In genomic region chr17:73584987-73585386, GRCh38 we compare ENCODE assay signal across 17 cellular contexts. TPM values are rescaled to one million over a fixed set of nuclear protein-coding genes. Genes with fewer than 3 reads are reported as not detected.
DNase-seq lines count a peak whose midpoint lies in the region; ATAC-seq, FAIRE-seq and TF ChIP-seq lines count a peak whose summit lies in the region.
"Had no signal": no experiment of that assay in that cellular context is flagged by ENCODE, and none has a peak within 500 bp of the region (broad histone marks: within the 10 kb centered on the region; RNA-seq: fewer than 3 reads in every experiment).

No MANE protein-coding gene starts in this region.

- POLR2A ChIA-PET in activated CD8-positive, alpha-beta T cell treated with anti-CD3 and anti-CD28 coated beads for 36 hours (lab: Charles Lee): interaction anchor here (1.1 kb wide), 1 partner anchor 56 kb away, joined by 3 read pairs; no protein-coding TSS in a partner anchor
- POLR2A ChIA-PET in activated CD8-positive, alpha-beta T cell treated with anti-CD3 and anti-CD28 coated beads, Interleukin-2, amount 10 ng/mL, durations not matched to agents 7 days and 5 days (lab: Charles Lee): interaction anchor here (0.6 kb wide), 1 partner anchor 73 kb away, joined by 3 read pairs; no protein-coding TSS in a partner anchor
- POLR2A ChIA-PET in H1 (lab: Charles Lee; ENCODE audit: partially characterized antibody): interaction anchor here (0.9 to 1.0 kb wide), 2 partner anchors 44 to 66 kb away, joined by 3 read pairs; no protein-coding TSS in a partner anchor
- POLR2A ChIA-PET in CD4-positive, alpha-beta T cell (lab: Charles Lee): interaction anchor here (0.7 kb wide), 1 partner anchor 58 kb away, joined by 3 read pairs; no protein-coding TSS in a partner anchor

- FAIRE-seq in H1 (lab: Jason Lieb, UNC): no peak
- FAIRE-seq: A549, GM12878 had no signal

- no peak for TF ChIP-seq CTCF in activated CD8-positive, alpha-beta T cell treated with anti-CD3 and anti-CD28 coated beads for 36 hours (IDR thresholded peaks at IDR 0.05)
- no peak for TF ChIP-seq CTCF in H1 (IDR thresholded peaks at IDR 0.05; ENCODE audit: control extremely low read depth in 1 of 3, insufficient read depth in 1 of 3, low read depth in 1 of 3, low read length in 3 of 3)
- no peak for TF ChIP-seq CTCF in CD4-positive, alpha-beta T cell (IDR thresholded peaks at IDR 0.05)

- no peak overlapping the region for H3K14ac ChIP-seq in H1 (ENCODE audit: insufficient read length)

- H3K4me3 Mint-ChIP-seq in activated CD8-positive, alpha-beta T cell treated with anti-CD3 and anti-CD28 coated beads for 36 hours: no peak overlapping the region
- H3K4me3 Mint-ChIP-seq in activated CD8-positive, alpha-beta T cell treated with anti-CD3 and anti-CD28 coated beads, Interleukin-2, amount 10 ng/mL, durations not matched to agents 7 days and 5 days: no peak overlapping the region
- H3K4me3 Mint-ChIP-seq in CD4-positive, alpha-beta T cell: no peak overlapping the region
- H3K4me3 Mint-ChIP-seq: CD4-positive, alpha-beta memory T cell had no signal

- in situ Hi-C loops in HAP-1 (cut with MboI; ENCODE audit: low sequenced_read_pairs): no loop called here

- ATAC-seq in activated CD8-positive, alpha-beta T cell treated with anti-CD3 and anti-CD28 coated beads for 36 hours: peak; percentile 13
- ATAC-seq in activated CD8-positive, alpha-beta T cell treated with anti-CD3 and anti-CD28 coated beads, Interleukin-2, amount 10 ng/mL, durations not matched to agents 7 days and 5 days: no peak
- ATAC-seq in CD4-positive, alpha-beta T cell (ENCODE audit: poor library complexity): no peak

- no peak overlapping the region for H3K56ac ChIP-seq in H1 (replicated peaks; ENCODE audit: insufficient read length, low read depth, low read length)

- intact Hi-C loops in activated CD8-positive, alpha-beta T cell treated with anti-CD3 and anti-CD28 coated beads for 36 hours (cut with micrococcal nuclease): no loop called here
- intact Hi-C loops in CD4-positive, alpha-beta T cell (cut with DNase I, micrococcal nuclease): loop anchor here in 1 of 2 experiments (5.0 kb wide), 1 partner anchor 127 kb away; no protein-coding TSS in a partner anchor

- H2BK20ac ChIP-seq in H1 (ENCODE audit: low read length): no peak overlapping the region

- no peak overlapping the region for H2BK15ac ChIP-seq in H1 (ENCODE audit: low read length)

- 0 out of 2 replicates have a peak overlapping the region, but pooled peaks have one; percentile 16 for H2AK5ac ChIP-seq in H1 (ENCODE audit: low read depth, low read length)

- H3K79me1 ChIP-seq in H1 (ENCODE audit: low read depth, low read length): no peaks in the 10 kb centered on the region

- TF ChIP-seq POLR2A in H1 (IDR thresholded peaks at IDR 0.05; ENCODE audit: control extremely low read depth in 1 of 2, low read depth in 2 of 2, low read length in 2 of 2): no peak

- no peaks in the 10 kb centered on the region for H3K9me3 Mint-ChIP-seq in activated CD8-positive, alpha-beta T cell treated with anti-CD3 and anti-CD28 coated beads for 36 hours
- no peaks in the 10 kb centered on the region for H3K9me3 Mint-ChIP-seq in activated CD8-positive, alpha-beta T cell treated with anti-CD3 and anti-CD28 coated beads, Interleukin-2, amount 10 ng/mL, durations not matched to agents 7 days and 5 days (ENCODE audit: insufficient read depth)
- H3K9me3 Mint-ChIP-seq in CD4-positive, alpha-beta T cell: no peaks in the 10 kb centered on the region
- H3K9me3 Mint-ChIP-seq: CD4-positive, alpha-beta memory T cell had no signal

- H3K9me2 ChIP-seq in Karpas-422 (replicated peaks; ENCODE audit: insufficient read depth, low read length): no peaks in the 10 kb centered on the region

- H3K4me1 Mint-ChIP-seq in activated CD8-positive, alpha-beta T cell treated with anti-CD3 and anti-CD28 coated beads for 36 hours (ENCODE audit: low read depth): peaks cover 32% of the 10 kb centered on the region
- H3K4me1 Mint-ChIP-seq in activated CD8-positive, alpha-beta T cell treated with anti-CD3 and anti-CD28 coated beads, Interleukin-2, amount 10 ng/mL, durations not matched to agents 7 days and 5 days (ENCODE audit: low read depth): peaks cover 38% of the 10 kb centered on the region
- H3K4me1 Mint-ChIP-seq in CD4-positive, alpha-beta T cell (ENCODE audit: low read depth): peaks cover 34% of the 10 kb centered on the region

- peaks cover 0 to 9% (median 0%) of the 10 kb centered on the region in 11 experiments; a peak in 2 of 22 replicates for H3K27me3 ChIP-seq in BLaER1 treated with 17β-estradiol and CSF1 and Interleukin-3, amounts not matched to agents 10 nM and 100 nM
- H3K27me3 ChIP-seq in H1 (replicated peaks in 1 of 4; ENCODE audit: control insufficient read depth in 3 of 4, extremely low read depth in 1 of 4, insufficient read depth in 3 of 4, low read length in 3 of 4) (no peaks in the 10 kb centered on the region; a peak in 1 of 7 replicates), Karpas-422 (ENCODE audit: low read length) (no peaks in the 10 kb centered on the region), HAP-1 (ENCODE audit: low read depth) (no peaks in the 10 kb centered on the region)
- H3K27me3 ChIP-seq in CD4-positive, alpha-beta T cell (ENCODE audit: control insufficient read depth, insufficient read depth, low read length): no peaks in the 10 kb centered on the region

- H3K4me3 ChIP-seq in BLaER1 treated with 17β-estradiol and CSF1 and Interleukin-3, amounts not matched to agents 10 nM and 100 nM: no peak overlapping the region
- no peak overlapping the region for H3K4me3 ChIP-seq in H1 (ENCODE audit: extremely low read depth in 1 of 4, insufficient read depth in 2 of 4, low read depth in 3 of 4, low read length in 4 of 4)
- no peak overlapping the region for H3K4me3 ChIP-seq in Karpas-422 (ENCODE audit: low read length)
- no peak overlapping the region for H3K4me3 ChIP-seq in HAP-1
- H3K4me3 ChIP-seq: A549, GM12878 had no signal

- H2BK5ac ChIP-seq in H1 (ENCODE audit: low read depth, low read length): peak overlapping the region; percentile 75; the same call in 1 of the 2 replicates

- CTCF ChIA-PET in activated CD8-positive, alpha-beta T cell treated with anti-CD3 and anti-CD28 coated beads for 36 hours (lab: Charles Lee): interaction anchor here (0.9 to 1.6 kb wide), 8 partner anchors 30 to 155 kb away, joined by 3 to 5 read pairs (median 3); no protein-coding TSS in a partner anchor
- CTCF ChIA-PET in activated CD8-positive, alpha-beta T cell treated with anti-CD3 and anti-CD28 coated beads, Interleukin-2, amount 10 ng/mL, durations not matched to agents 7 days and 5 days (lab: Charles Lee): interaction anchor here (1.1 to 2.4 kb wide), 9 partner anchors 9 to 614 kb away, joined by 3 to 19 read pairs (median 5); partner anchors contain the start of gene SDK2
- CTCF ChIA-PET in H1 (lab: Charles Lee; ENCODE audit: partially characterized antibody): interaction anchor here (0.8 to 7.7 kb wide), 35 partner anchors 7 to 257 kb away, joined by 3 to 56 read pairs (median 4); partner anchors contain the start of gene SDK2
- CTCF ChIA-PET in CD4-positive, alpha-beta T cell (lab: Charles Lee): no interaction called here

- H2AFZ ChIP-seq in H1 (ENCODE audit: low read length): no peak overlapping the region
- no peak overlapping the region for H2AFZ ChIP-seq in Karpas-422 (ENCODE audit: low read length)

- H3K23ac ChIP-seq in H1 (ENCODE audit: insufficient read length): no peak overlapping the region

- TF ChIP-seq RAD21 in H1 (IDR thresholded peaks at IDR 0.05 in 1 of 2, conservative IDR thresholded peaks at IDR 0.05 in 1 of 2; ENCODE audit: low read depth in 2 of 2, low read length in 2 of 2): no peak

- no peak overlapping the region for H3K4ac ChIP-seq in H1 (replicated peaks; ENCODE audit: insufficient read length, low read depth, low read length)

- no peak overlapping the region for H4K91ac ChIP-seq in H1 (replicated peaks; ENCODE audit: insufficient read length, low read length)

- no peaks in the 10 kb centered on the region for H3K9me3 ChIP-seq in BLaER1 treated with 17β-estradiol and CSF1 and Interleukin-3, amounts not matched to agents 10 nM and 100 nM (replicated peaks in 1 of 11)
- H3K9me3 ChIP-seq in H1 (ENCODE audit: insufficient read depth in 2 of 2, low read depth in 1 of 2, low read length in 1 of 2) (no peaks in the 10 kb centered on the region), Karpas-422 (ENCODE audit: low read length) (no peaks in the 10 kb centered on the region), HAP-1 (no peaks in the 10 kb centered on the region)
- no peaks in the 10 kb centered on the region for H3K9me3 ChIP-seq in CD4-positive, alpha-beta T cell (ENCODE audit: control insufficient read depth, low read length)
- H3K9me3 ChIP-seq: A549 had no signal

- H2BK120ac ChIP-seq in H1 (replicated peaks; ENCODE audit: low read depth, low read length): no peak overlapping the region

- no peak for DNase-seq in activated CD8-positive, alpha-beta T cell treated with anti-CD3 and anti-CD28 coated beads for 36 hours
- DNase-seq in activated CD8-positive, alpha-beta T cell treated with anti-CD3 and anti-CD28 coated beads, Interleukin-2, amount 10 ng/mL, durations not matched to agents 7 days and 5 days: no peak
- DNase-seq in H1 (ENCODE audit: low read depth in 1 of 2, low spot score in 2 of 2) (no peak), Karpas-422 (no peak), HAP-1 (ENCODE audit: low spot score in 2 of 2) (no peak)
- no peak for DNase-seq in CD4-positive, alpha-beta T cell
- DNase-seq: AML-193; C1 segment of cervical spinal cord; CD4-positive, alpha-beta memory T cell; DMS79 treated with DMSO at 0.1 percent for 48 hours; EL; HCEC 1CT had no signal

- no peaks in the 10 kb centered on the region for H3K27me3 Mint-ChIP-seq in activated CD8-positive, alpha-beta T cell treated with anti-CD3 and anti-CD28 coated beads for 36 hours
- no peaks in the 10 kb centered on the region for H3K27me3 Mint-ChIP-seq in activated CD8-positive, alpha-beta T cell treated with anti-CD3 and anti-CD28 coated beads, Interleukin-2, amount 10 ng/mL, durations not matched to agents 7 days and 5 days (ENCODE audit: low read depth)
- H3K27me3 Mint-ChIP-seq in CD4-positive, alpha-beta T cell: no peaks in the 10 kb centered on the region
- H3K27me3 Mint-ChIP-seq: CD4-positive, alpha-beta memory T cell had no signal

- H4K5ac ChIP-seq in H1 (ENCODE audit: insufficient read length, low read depth, low read length): no peak overlapping the region

- H3K79me2 ChIP-seq in H1 (ENCODE audit: control insufficient read depth in 1 of 2, insufficient read depth in 2 of 2, low read length in 2 of 2) (no peaks in the 10 kb centered on the region; a peak in 1 of 4 replicates), Karpas-422 (ENCODE audit: low read length) (no peaks in the 10 kb centered on the region)

- H4K20me1 ChIP-seq in BLaER1 treated with 17β-estradiol and CSF1 and Interleukin-3, amounts not matched to agents 10 nM and 100 nM: peaks cover 0 to 10% (median 0%) of the 10 kb centered on the region in 11 experiments; a peak in 3 of 22 replicates
- H4K20me1 ChIP-seq in H1 (replicated peaks in 1 of 2; ENCODE audit: control insufficient read depth in 1 of 2, insufficient read depth in 2 of 2, low read length in 2 of 2): peaks cover 0 to 2% of the 10 kb centered on the region in 2 experiments
- no peaks in the 10 kb centered on the region for H4K20me1 ChIP-seq in Karpas-422 (ENCODE audit: insufficient read depth, low read depth, low read length)

- H4K8ac ChIP-seq in H1 (ENCODE audit: extremely low read depth, insufficient read depth, low read length): no peak overlapping the region

- H3K23me2 ChIP-seq in H1 (ENCODE audit: low read depth, low read length): no peaks in the 10 kb centered on the region

- no peak overlapping the region for H3K18ac ChIP-seq in H1 (ENCODE audit: extremely low read depth, low read length)

- no peaks in the 10 kb centered on the region for H3K36me3 ChIP-seq in BLaER1 treated with 17β-estradiol and CSF1 and Interleukin-3, amounts not matched to agents 10 nM and 100 nM
- H3K36me3 ChIP-seq in H1 (ENCODE audit: control insufficient read depth in 2 of 4, insufficient read depth in 4 of 4, low read length in 3 of 4): no peaks in the 10 kb centered on the region
- H3K36me3 ChIP-seq in Karpas-422 (ENCODE audit: insufficient read depth, low read length): no peaks in the 10 kb centered on the region
- no peaks in the 10 kb centered on the region for H3K36me3 ChIP-seq in HAP-1 (replicated peaks)

- H3K4me2 ChIP-seq in BLaER1 treated with 17β-estradiol and CSF1 and Interleukin-3, amounts not matched to agents 10 nM and 100 nM: peak overlapping the region in 8 of 11 experiments; percentile 75 to 98 (median 94); a peak in 16 of 22 replicates
- H3K4me2 ChIP-seq in H1 (ENCODE audit: insufficient read depth in 1 of 2, low read depth in 2 of 2, low read length in 2 of 2) (no peak overlapping the region), Karpas-422 (ENCODE audit: low read depth, low read length, poor library complexity, severe bottlenecking) (no peak overlapping the region)
- H3K4me2 ChIP-seq: A549 had no signal

- H3K27ac Mint-ChIP-seq in activated CD8-positive, alpha-beta T cell treated with anti-CD3 and anti-CD28 coated beads for 36 hours: no peak overlapping the region
- H3K27ac Mint-ChIP-seq in activated CD8-positive, alpha-beta T cell treated with anti-CD3 and anti-CD28 coated beads, Interleukin-2, amount 10 ng/mL, durations not matched to agents 7 days and 5 days: no peak overlapping the region
- no peak overlapping the region for H3K27ac Mint-ChIP-seq in CD4-positive, alpha-beta T cell

- H2BK12ac ChIP-seq in H1 (ENCODE audit: low read depth, low read length): peak overlapping the region; percentile 17; the same call in 1 of the 2 replicates

- no peak for TF ChIP-seq EP300 in H1 (IDR thresholded peaks at IDR 0.05; ENCODE audit: borderline replicate concordance in 1 of 2, low read depth in 2 of 2, low read length in 2 of 2)

- H3K4me1 ChIP-seq in BLaER1 treated with 17β-estradiol and CSF1 and Interleukin-3, amounts not matched to agents 10 nM and 100 nM: peaks cover 24 to 92% (median 88%) of the 10 kb centered on the region in 10 experiments
- peaks cover 0 to 31% (median 11%) of the 10 kb centered on the region in 4 experiments; a peak in 6 of 7 replicates for H3K4me1 ChIP-seq in H1 (replicated peaks in 1 of 4; ENCODE audit: control insufficient read depth in 3 of 4, insufficient read depth in 4 of 4, low read length in 3 of 4)
- H3K4me1 ChIP-seq in Karpas-422 (ENCODE audit: low read length): no peaks in the 10 kb centered on the region
- H3K4me1 ChIP-seq in HAP-1: no peaks in the 10 kb centered on the region
- H3K4me1 ChIP-seq: A549 had no signal

- H3K9ac ChIP-seq in BLaER1 treated with 17β-estradiol and CSF1 and Interleukin-3, amounts not matched to agents 10 nM and 100 nM: peak overlapping the region in 4 of 11 experiments; percentile 4 to 36 (median 22); a peak in 3 of 22 replicates
- H3K9ac ChIP-seq in H1 (replicated peaks in 1 of 4; ENCODE audit: extremely low read depth in 1 of 4, low read depth in 3 of 4, low read length in 3 of 4) (no peak overlapping the region), Karpas-422 (ENCODE audit: low read length) (no peak overlapping the region)

- peak overlapping the region in 2 of 11 experiments; percentile 0 to 37; a peak in 3 of 22 replicates for H3K27ac ChIP-seq in BLaER1 treated with 17β-estradiol and CSF1 and Interleukin-3, amounts not matched to agents 10 nM and 100 nM
- no peak overlapping the region for H3K27ac ChIP-seq in H1 (ENCODE audit: low read depth, low read length)
- H3K27ac ChIP-seq in Karpas-422 (ENCODE audit: low read length): no peak overlapping the region
- H3K27ac ChIP-seq in CD4-positive, alpha-beta T cell (ENCODE audit: low read depth, low read length): no peak overlapping the region
- H3K27ac ChIP-seq: 22Rv1, A549 had no signal

- 95% methylated on average over 5 of the region's 5 CpGs; no CpG with 5 or more reads in 1 of the 2 experiments for WGBS in H1 (ENCODE audit: extremely low coverage in 1 of 2, insufficient coverage in 1 of 2, insufficient read length in 1 of 2, insufficient replicate concordance in 2 of 2, low coverage in 1 of 2, low lambda C conversion rate in 2 of 2, missing lambda C conversion rate in 1 of 2), 2 experiments

- no peaks in the 10 kb centered on the region for H3K36me3 Mint-ChIP-seq in activated CD8-positive, alpha-beta T cell treated with anti-CD3 and anti-CD28 coated beads for 36 hours (ENCODE audit: low read depth)
- H3K36me3 Mint-ChIP-seq in activated CD8-positive, alpha-beta T cell treated with anti-CD3 and anti-CD28 coated beads, Interleukin-2, amount 10 ng/mL, durations not matched to agents 7 days and 5 days (ENCODE audit: low read depth): peaks cover 4% of the 10 kb centered on the region
- H3K36me3 Mint-ChIP-seq in CD4-positive, alpha-beta T cell (ENCODE audit: low read depth): no peaks in the 10 kb centered on the region
- H3K36me3 Mint-ChIP-seq: CD4-positive, alpha-beta memory T cell had no signal

RNA-seq across cellular contexts. Expression of gene SDK2, which starts 59.3 kb away (rescaled TPM):
- total RNA-seq in activated CD8-positive, alpha-beta T cell treated with anti-CD3 and anti-CD28 coated beads for 36 hours: 1 to 10 TPM; 3.2 to 3.3 TPM
- 10 to 100 TPM; 18.4 to 20.0 TPM for total RNA-seq in activated CD8-positive, alpha-beta T cell treated with anti-CD3 and anti-CD28 coated beads, Interleukin-2, amount 10 ng/mL, durations not matched to agents 7 days and 5 days
- total RNA-seq in H1 (2021; fragmentation: NEBNext Ultra II Directional; extraction: Animal tissue kit (Norgen Biotek cat#: 25700)): 3.6 and 3.9 TPM in 2 replicates
- 4.1 and 5.9 TPM in 2 replicates for polyA plus RNA-seq in H1 (2011; rRNA removed)
- 2.3 TPM for polyA plus RNA-seq in H1 (2011; cell fraction: cytosol; rRNA removed)
- polyA plus RNA-seq in H1 (2011; cell fraction: nucleus; rRNA removed): 7.3 TPM
- polyA plus RNA-seq in H1 (2012, experiment 1 of 2): 5.5 to 10.2 TPM (median 7.5 TPM) in 4 replicates
- 3.6 TPM for polyA plus RNA-seq in H1 (2012, experiment 2 of 2)
- polyA plus RNA-seq in H1 (2013, experiment 1 of 2): 2.6 TPM
- polyA plus RNA-seq in H1 (2013, experiment 2 of 2): 2.0 TPM
- polyA minus RNA-seq in H1 (2011; rRNA and poly(A)+ RNA removed): 6.8 and 8.4 TPM in 2 replicates
- 10.9 TPM for polyA minus RNA-seq in H1 (2011; cell fraction: cytosol; rRNA and poly(A)+ RNA removed)
- polyA minus RNA-seq in H1 (2011; cell fraction: nucleus; rRNA and poly(A)+ RNA removed): 13.8 TPM
- not detected in 2 replicates for total RNA-seq in Karpas-422 (2014; rRNA removed; shearing (Covaris generic); ENCODE audit: low replicate concordance)
- total RNA-seq in CD4-positive, alpha-beta T cell: 1 to 10 TPM; 8.1 to 8.2 TPM
- total RNA-seq: HT-29 had no signal

Comparison
In these comparisons a context has a peak if more than half of its experiments do, and no peak if none do; other contexts are left out.
1. H3K4me2 ChIP-seq: peak in BLaER1 treated with 17β-estradiol and CSF1 and Interleukin-3, amounts not matched to agents 10 nM and 100 nM (8 of 11); none in H1 (0 of 2) and Karpas-422 (single experiment).